In genomic region chr4:141463678-141464077, GRCh38 we compare ENCODE assay signal across 21 cellular contexts.
"Had no signal": no experiment of that assay in that cellular context is flagged by ENCODE, and none has a peak within 500 bp of the region (broad histone marks: within the 10 kb centered on the region; RNA-seq: fewer than 3 reads in every experiment).

No MANE protein-coding gene starts in this region.

- H2AFZ ChIP-seq: neural progenitor cell had no signal

- H3K4me1 Mint-ChIP-seq: neural progenitor cell had no signal

- H3K27ac Mint-ChIP-seq: memory B cell; mesothelial cell of epicardium; natural killer cell treated with Interleukin-12 subunit alpha and Interleukin-12 subunit beta and Interleukin-15 and Interleukin-18, amount 100 ng/mL, for 72 hours; neural progenitor cell; type B pancreatic cell had no signal

- H3K4me3 ChIP-seq: colonic mucosa, heart left ventricle, neural progenitor cell, ovary, suprapubic skin, thyroid gland, uterus had no signal

- H3K4me3 Mint-ChIP-seq: memory B cell; mesothelial cell of epicardium; natural killer cell treated with Interleukin-12 subunit alpha and Interleukin-12 subunit beta and Interleukin-15 and Interleukin-18, amount 100 ng/mL, for 72 hours; neural progenitor cell; type B pancreatic cell had no signal

- H3K4me2 ChIP-seq: neural progenitor cell had no signal

- H3K9me3 Mint-ChIP-seq: memory B cell, mesothelial cell of epicardium, neural progenitor cell, type B pancreatic cell had no signal

- H3K9me3 ChIP-seq: colonic mucosa, heart left ventricle, ovary, suprapubic skin, thyroid gland, uterus had no signal

- H3K9ac ChIP-seq: neural progenitor cell had no signal

- H3K27me3 Mint-ChIP-seq: memory B cell; natural killer cell treated with Interleukin-12 subunit alpha and Interleukin-12 subunit beta and Interleukin-15 and Interleukin-18, amount 100 ng/mL, for 72 hours; type B pancreatic cell had no signal

- H3K27me3 ChIP-seq: colonic mucosa, heart left ventricle, neural progenitor cell, ovary, suprapubic skin, thyroid gland, uterus had no signal

- H3K4me1 ChIP-seq: colonic mucosa, neural progenitor cell, suprapubic skin, thyroid gland, uterus had no signal

- DNase-seq: colonic mucosa; dermis blood vessel endothelial cell; erythroblast; heart left ventricle; hippocampal formation; nucleus accumbens; ovary; right cardiac atrium; small intestine; stimulated activated CD4-positive, alpha-beta T cell treated with anti-CD3 and anti-CD28 coated beads, Interleukin-12 subunit alpha, Interleukin-12 subunit beta, amount 100 ng/mL, for 4 hours; stimulated activated CD4-positive, alpha-beta T cell treated with anti-CD3 and anti-CD28 coated beads, Interleukin-2, amount 100 ng/mL, for 48 hours; stimulated activated naive CD8-positive, alpha-beta T cell treated with anti-CD3 and anti-CD28 coated beads, Interleukin-15, Interleukin-2, amounts not matched to agents 100 U/mL and 50 U/mL, for 24 hours; uterus had no signal

- ATAC-seq: heart left ventricle; left lobe of liver; natural killer cell treated with Interleukin-12 subunit alpha and Interleukin-12 subunit beta and Interleukin-15 and Interleukin-18, amount 100 ng/mL, for 72 hours; right cardiac atrium; stimulated activated naive CD8-positive, alpha-beta T cell treated with anti-CD3 and anti-CD28 coated beads, Interleukin-15, Interleukin-2, amounts not matched to agents 100 U/mL and 50 U/mL, for 24 hours had no signal

- H3K36me3 ChIP-seq: colonic mucosa, heart left ventricle, neural progenitor cell, ovary, suprapubic skin, thyroid gland, uterus had no signal

- H3K27ac ChIP-seq: colonic mucosa, heart left ventricle, neural progenitor cell, ovary, suprapubic skin, thyroid gland, uterus had no signal

- H3K36me3 Mint-ChIP-seq: memory B cell; mesothelial cell of epicardium; natural killer cell treated with Interleukin-12 subunit alpha and Interleukin-12 subunit beta and Interleukin-15 and Interleukin-18, amount 100 ng/mL, for 72 hours; neural progenitor cell; type B pancreatic cell had no signal
